8 cellular contexts compared by ENCODE assay signal in the genomic region with DNA sequence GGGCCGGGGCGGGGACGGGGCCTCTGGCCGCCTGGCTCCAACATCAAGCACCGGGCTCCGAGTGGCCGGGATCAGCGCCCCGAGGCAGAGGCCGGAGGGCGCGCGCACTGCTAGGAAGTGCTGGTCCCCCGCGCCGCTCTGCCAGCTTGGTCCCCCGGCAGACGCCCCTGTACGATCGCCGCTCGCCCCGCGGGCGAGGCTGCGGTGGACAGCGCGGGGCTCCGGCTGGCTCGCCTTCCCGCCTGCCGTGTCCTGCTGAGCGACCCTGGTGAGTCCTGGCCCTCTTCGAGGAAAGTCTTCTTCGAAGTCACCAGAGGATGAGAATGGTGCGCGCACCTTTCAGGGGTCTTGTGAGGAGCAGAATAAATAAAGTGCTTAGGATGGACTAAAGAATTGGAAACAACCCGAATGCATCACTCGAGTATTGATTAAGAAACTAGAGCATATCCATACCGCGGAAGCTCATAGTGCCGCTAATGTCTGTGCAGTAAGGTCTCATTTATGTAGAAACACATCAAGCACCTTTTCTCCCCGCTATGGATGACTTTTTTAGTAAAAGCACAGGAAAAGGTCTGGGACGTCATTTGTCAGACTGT. TPM values are rescaled to one million over a fixed set of nuclear protein-coding genes. Genes with fewer than 3 reads are reported as not detected.
A peak's percentile ranks its signal among the peaks of the same experiment; 100 is the strongest.
DNase-seq lines count a peak whose midpoint lies in the region; ATAC-seq and TF ChIP-seq lines count a peak whose summit lies in the region.

No MANE protein-coding gene starts in this region.

- H3K9me3 ChIP-seq in AG04450 (ENCODE audit: control insufficient read depth, insufficient read depth, low read length) (peaks cover 3% of the 10 kb centered on the region; the same call in 1 of the 2 replicates), right cardiac atrium (ENCODE audit: control insufficient read depth, low read length) (no peaks in the 10 kb centered on the region)

- DNase-seq in AG04450 (ENCODE audit: low read depth, low spot score) (no peak), right cardiac atrium (no peak), occipital lobe (lab: John Stamatoyannopoulos, UW) (no peak), cortex of kidney (lab: John Stamatoyannopoulos, UW) (no peak)
- DNase-seq in T-helper 2 cell treated with Interferon-gamma antibody and Interleukin-4, amounts not matched to agents 5 μg/mL and 100 μg/mL, for 36 hours (ENCODE audit: low spot score): no peak

- H3K4me1 Mint-ChIP-seq in T-helper 2 cell treated with Interferon-gamma antibody and Interleukin-4, amounts not matched to agents 5 μg/mL and 100 μg/mL, for 36 hours (ENCODE audit: low read depth): peaks cover 21% of the 10 kb centered on the region

- peaks cover 3% of the 10 kb centered on the region for H3K4me1 ChIP-seq in right cardiac atrium (ENCODE audit: control insufficient read depth, insufficient read depth, low read length)

- CTCF ChIA-PET in AG04450 (lab: Charles Lee): interaction anchor here (0.6 to 1.2 kb wide), 4 partner anchors 11 to 93 kb away, joined by 3 read pairs; no protein-coding TSS in a partner anchor

- H3K36me3 Mint-ChIP-seq in T-helper 2 cell treated with Interferon-gamma antibody and Interleukin-4, amounts not matched to agents 5 μg/mL and 100 μg/mL, for 36 hours (ENCODE audit: low read depth): peaks cover 12% of the 10 kb centered on the region

- H3K4me3 Mint-ChIP-seq in T-helper 2 cell treated with Interferon-gamma antibody and Interleukin-4, amounts not matched to agents 5 μg/mL and 100 μg/mL, for 36 hours: peak overlapping the region; percentile 98

- POLR2A ChIA-PET in AG04450 (lab: Yijun Ruan, JAX): interaction anchor here (0.6 to 2.4 kb wide), 7 partner anchors 10 to 76 kb away, joined by 3 to 27 read pairs (median 4); no protein-coding TSS in a partner anchor

- H3K27me3 Mint-ChIP-seq in T-helper 2 cell treated with Interferon-gamma antibody and Interleukin-4, amounts not matched to agents 5 μg/mL and 100 μg/mL, for 36 hours (ENCODE audit: low read depth): no peaks in the 10 kb centered on the region

- no peaks in the 10 kb centered on the region for H3K27me3 ChIP-seq in AG04450 (ENCODE audit: control insufficient read depth, insufficient read depth, low read length)
- H3K27me3 ChIP-seq in right cardiac atrium (ENCODE audit: control insufficient read depth, insufficient read depth): no peaks in the 10 kb centered on the region

- peak overlapping the region; percentile 81 for H3K4me3 ChIP-seq in AG04450 (ENCODE audit: low read depth, low read length)
- peak overlapping the region; percentile 91 for H3K4me3 ChIP-seq in right cardiac atrium (ENCODE audit: low read length)
- H3K4me3 ChIP-seq in skin epidermis: peak overlapping the region; percentile 84 to 99 (median 90)

- ATAC-seq in GM21367 (IDR thresholded peaks at IDR 0.05; ENCODE audit: unreplicated experiment): peak; percentile 10
- ATAC-seq in right cardiac atrium: no peak
- ATAC-seq in GM18907 (IDR thresholded peaks at IDR 0.05; ENCODE audit: unreplicated experiment): no peak

- no peak for TF ChIP-seq CTCF in AG04450 (IDR thresholded peaks at IDR 0.05; ENCODE audit: low read depth, low read length)

- H3K27ac ChIP-seq in AG04450 (ENCODE audit: low read depth, low read length): peak overlapping the region; percentile 39
- H3K27ac ChIP-seq in right cardiac atrium (ENCODE audit: low read length): peak overlapping the region; percentile 75
- peak overlapping the region; percentile 55 to 98 (median 94) for H3K27ac ChIP-seq in skin epidermis

- intact Hi-C loops in right cardiac atrium (cut with DNase I): no loop called here

- H3K27ac Mint-ChIP-seq in T-helper 2 cell treated with Interferon-gamma antibody and Interleukin-4, amounts not matched to agents 5 μg/mL and 100 μg/mL, for 36 hours: peak overlapping the region; percentile 86

- WGBS in right cardiac atrium: 1% methylated on average over 44 of the region's 44 CpGs

- no peaks in the 10 kb centered on the region for H3K9me3 Mint-ChIP-seq in T-helper 2 cell treated with Interferon-gamma antibody and Interleukin-4, amounts not matched to agents 5 μg/mL and 100 μg/mL, for 36 hours

RNA-seq across cellular contexts. Expression of a gene that starts 0.4 kb away (rescaled TPM):
- 0.47 and 1.2 TPM in 2 replicates for polyA plus RNA-seq in AG04450 (2011; rRNA removed)
- polyA minus RNA-seq in AG04450 (2011; rRNA and poly(A)+ RNA removed): 1.1 TPM in 2 replicates
- 1 to 10 TPM; 6.2 to 8.7 (median 7.6) TPM for total RNA-seq in right cardiac atrium
- 7.2 TPM for polyA plus RNA-seq in right cardiac atrium
- 8.3 TPM for total RNA-seq in occipital lobe

RNA-seq across cellular contexts. Expression of a gene that starts 22.8 kb away (rescaled TPM):
- polyA plus RNA-seq in AG04450 (2011; rRNA removed) (3.6 and 5.5 TPM in 2 replicates), right cardiac atrium (10.9 TPM)
- polyA minus RNA-seq in AG04450 (2011; rRNA and poly(A)+ RNA removed): 3.0 and 4.2 TPM in 2 replicates
- total RNA-seq in right cardiac atrium (10 to 100 TPM in 1 of 4 donors, 1 to 10 TPM in 3; 6.4 to 10.1 (median 9.2) TPM), occipital lobe (18.9 TPM)

RNA-seq across cellular contexts. Expression of a gene that starts 36.1 kb away (rescaled TPM):
- polyA plus RNA-seq in AG04450 (2011; rRNA removed) (not detected in 2 replicates), right cardiac atrium (not detected)
- polyA minus RNA-seq in AG04450 (2011; rRNA and poly(A)+ RNA removed): not detected in 2 replicates
- total RNA-seq in right cardiac atrium (not detected), occipital lobe (not detected)

RNA-seq across cellular contexts. Expression of a gene that starts 52.8 kb away (rescaled TPM):
- 0.20 and 0.29 TPM in 2 replicates for polyA plus RNA-seq in AG04450 (2011; rRNA removed)
- 0.56 and 0.64 TPM in 2 replicates for polyA minus RNA-seq in AG04450 (2011; rRNA and poly(A)+ RNA removed)
- not detected for total RNA-seq in right cardiac atrium
- polyA plus RNA-seq in right cardiac atrium: not detected
- 0.78 TPM for total RNA-seq in occipital lobe

Comparison
In these comparisons a context has a peak if more than half of its experiments do, and no peak if none do; other contexts are left out.
1. H3K27ac ChIP-seq: peak in every context shown above with its lines; median percentile 94 in skin epidermis; 75 in right cardiac atrium; 39 in AG04450.